Comparison of ENCODE assay signal across 1 cellular context in genomic region chr21:26001356-26001755, GRCh38.
TF ChIP-seq lines count a peak whose summit lies in the region.

No MANE protein-coding gene starts in this region.

TF ChIP-seq in GM23338, 12 proteins besides CTCF, POLR2A, EP300 and RAD21 (continued from another document):
- TF ChIP-seq ZNF462 (CRISPR knock-in tag; IDR thresholded peaks at IDR 0.05) (no peak), POLR2AphosphoS5 (IDR thresholded peaks at IDR 0.05; ENCODE audit: low read depth) (no peak), JUNB (IDR thresholded peaks at IDR 0.05; ENCODE audit: unreplicated experiment) (no peak), ZNF331 (CRISPR knock-in tag; IDR thresholded peaks at IDR 0.05; ENCODE audit: low read depth) (no peak), EZH2 (IDR thresholded peaks at IDR 0.05; ENCODE audit: low read depth, unreplicated experiment) (no peak), ZNF114 (CRISPR knock-in tag; IDR thresholded peaks at IDR 0.05) (no peak), EZH2phosphoT487 (IDR thresholded peaks at IDR 0.05; ENCODE audit: unreplicated experiment) (no peak), STAT1 (IDR thresholded peaks at IDR 0.05; ENCODE audit: unreplicated experiment) (no peak), NANOG (IDR thresholded peaks at IDR 0.05; ENCODE audit: borderline replicate concordance) (no peak)
- TF ChIP-seq, protein P1, sequence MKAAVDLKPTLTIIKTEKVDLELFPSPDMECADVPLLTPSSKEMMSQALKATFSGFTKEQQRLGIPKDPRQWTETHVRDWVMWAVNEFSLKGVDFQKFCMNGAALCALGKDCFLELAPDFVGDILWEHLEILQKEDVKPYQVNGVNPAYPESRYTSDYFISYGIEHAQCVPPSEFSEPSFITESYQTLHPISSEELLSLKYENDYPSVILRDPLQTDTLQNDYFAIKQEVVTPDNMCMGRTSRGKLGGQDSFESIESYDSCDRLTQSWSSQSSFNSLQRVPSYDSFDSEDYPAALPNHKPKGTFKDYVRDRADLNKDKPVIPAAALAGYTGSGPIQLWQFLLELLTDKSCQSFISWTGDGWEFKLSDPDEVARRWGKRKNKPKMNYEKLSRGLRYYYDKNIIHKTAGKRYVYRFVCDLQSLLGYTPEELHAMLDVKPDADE (IDR thresholded peaks at IDR 0.05) = no peak
